ENCODE assay signal across 8 cellular contexts in the genomic region with DNA sequence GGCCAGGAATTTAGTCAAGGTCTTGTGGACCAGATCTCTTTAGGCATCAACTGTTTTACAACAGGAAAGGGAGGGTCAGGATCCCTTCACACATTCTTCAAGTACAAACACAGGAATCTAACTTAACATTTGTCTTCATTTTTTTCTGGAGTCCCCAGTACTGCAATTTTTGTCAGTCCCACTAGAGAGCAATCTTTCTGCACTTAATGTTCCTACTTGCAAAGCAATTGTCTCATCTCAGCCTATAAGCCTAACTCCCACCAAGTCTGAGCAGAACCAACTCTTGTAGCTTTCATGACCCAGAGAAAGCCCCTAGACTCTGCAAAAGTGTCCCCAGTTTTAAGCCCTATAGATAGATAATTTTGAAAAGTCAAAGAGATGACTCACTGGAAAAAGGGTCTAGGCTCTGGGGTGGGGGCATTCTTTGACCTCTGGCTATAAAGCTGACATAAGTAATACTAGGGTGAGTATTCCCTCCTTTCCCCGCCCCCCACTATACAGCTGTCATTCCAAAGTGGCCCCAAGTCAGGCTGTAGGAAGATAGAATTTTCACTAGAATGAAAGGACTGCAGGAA. TPM values are rescaled to one million over a fixed set of nuclear protein-coding genes. Genes with fewer than 3 reads are reported as not detected.
A peak's percentile ranks its signal among the peaks of the same experiment; 100 is the strongest.
DNase-seq lines count a peak whose midpoint lies in the region; ATAC-seq and TF ChIP-seq lines count a peak whose summit lies in the region.

No MANE protein-coding gene starts in this region.

- H3K27ac ChIP-seq in liver (ENCODE audit: low read depth in 1 of 2, low read length in 2 of 2) = no peak overlapping the region

- no peak overlapping the region for H3K9ac ChIP-seq in liver (ENCODE audit: low read depth in 1 of 2, low read length in 2 of 2)

- peaks cover 10% of the 10 kb centered on the region for H3K27me3 Mint-ChIP-seq in brain

- DNase-seq in DMS153 treated with DMSO at 0.1 percent for 48 hours (lab: John Stamatoyannopoulos, UW; ENCODE audit: unreplicated experiment) (peak; percentile 42), HPDE6-E6E7 (ENCODE audit: extremely low spot score) (peak; percentile 48), NOMO-1 treated with dmso at 0.1 percent for 144 hours (lab: John Stamatoyannopoulos, UW; ENCODE audit: unreplicated experiment) (peak; percentile 32), OCI-M2 (lab: John Stamatoyannopoulos, UW; ENCODE audit: unreplicated experiment) (no peak)

- H3K4me3 Mint-ChIP-seq in brain = peak overlapping the region; percentile 43 to 91 (median 73)

- no peaks in the 10 kb centered on the region for H3K27me3 ChIP-seq in liver (ENCODE audit: control insufficient read depth in 4 of 4, insufficient read depth in 4 of 4, low read length in 3 of 4)

- peak overlapping the region in 4 of 5 experiments; percentile 48 to 79 (median 68) for H3K27ac Mint-ChIP-seq in brain

- TF ChIP-seq RAD21 in liver (IDR thresholded peaks at IDR 0.05) = peak; percentile 85 to 88

- peaks cover 0 to 2% (median 0%) of the 10 kb centered on the region in 5 experiments for H3K9me3 Mint-ChIP-seq in brain

- TF ChIP-seq CTCF in brain (conservative IDR thresholded peaks at IDR 0.05) (peak; percentile 77 to 78), liver (IDR thresholded peaks at IDR 0.05; ENCODE audit: low read depth, low read length, missing input control) (peak; percentile 71)

- no peak overlapping the region for H3K4me3 ChIP-seq in liver (ENCODE audit: low read depth in 1 of 3, low read length in 3 of 3)

- H3K4me1 Mint-ChIP-seq in brain = peaks cover 66% of the 10 kb centered on the region

- H3K9me3 ChIP-seq in liver (ENCODE audit: control insufficient read depth in 4 of 4, low read length in 3 of 4) = no peaks in the 10 kb centered on the region

- 36% methylated on average over 1 of the region's 1 CpG for WGBS in liver

- ATAC-seq in HG03045 (IDR thresholded peaks at IDR 0.05; ENCODE audit: unreplicated experiment) (no peak), HG02973 (IDR thresholded peaks at IDR 0.05; ENCODE audit: unreplicated experiment) (no peak)

- peaks cover 0 to 28% (median 18%) of the 10 kb centered on the region in 4 donors for H3K4me1 ChIP-seq in liver (ENCODE audit: control insufficient read depth in 4 of 4, insufficient read depth in 4 of 4, low read length in 3 of 4)

- H3K36me3 Mint-ChIP-seq in brain = peaks cover 13% of the 10 kb centered on the region

- H3K36me3 ChIP-seq in liver (ENCODE audit: control insufficient read depth in 4 of 4, insufficient read depth in 3 of 4, low read depth in 1 of 4, low read length in 3 of 4) = peaks cover 0 to 11% (median 4%) of the 10 kb centered on the region in 4 donors

TF ChIP-seq in liver, 16 proteins besides CTCF, POLR2A, EP300 and RAD21:
- TF ChIP-seq JUND (IDR thresholded peaks at IDR 0.05) (no peak), ZBTB33 (IDR thresholded peaks at IDR 0.05) (no peak), HNF4A (conservative IDR thresholded peaks at IDR 0.05) (no peak), RXRA (IDR thresholded peaks at IDR 0.05) (no peak), EGR1 (IDR thresholded peaks at IDR 0.05; ENCODE audit: low read depth in 2 of 2) (no peak), TAF1 (conservative IDR thresholded peaks at IDR 0.05) (no peak), FOXA2 (IDR thresholded peaks at IDR 0.05) (no peak)
- TF ChIP-seq, protein P1, sequence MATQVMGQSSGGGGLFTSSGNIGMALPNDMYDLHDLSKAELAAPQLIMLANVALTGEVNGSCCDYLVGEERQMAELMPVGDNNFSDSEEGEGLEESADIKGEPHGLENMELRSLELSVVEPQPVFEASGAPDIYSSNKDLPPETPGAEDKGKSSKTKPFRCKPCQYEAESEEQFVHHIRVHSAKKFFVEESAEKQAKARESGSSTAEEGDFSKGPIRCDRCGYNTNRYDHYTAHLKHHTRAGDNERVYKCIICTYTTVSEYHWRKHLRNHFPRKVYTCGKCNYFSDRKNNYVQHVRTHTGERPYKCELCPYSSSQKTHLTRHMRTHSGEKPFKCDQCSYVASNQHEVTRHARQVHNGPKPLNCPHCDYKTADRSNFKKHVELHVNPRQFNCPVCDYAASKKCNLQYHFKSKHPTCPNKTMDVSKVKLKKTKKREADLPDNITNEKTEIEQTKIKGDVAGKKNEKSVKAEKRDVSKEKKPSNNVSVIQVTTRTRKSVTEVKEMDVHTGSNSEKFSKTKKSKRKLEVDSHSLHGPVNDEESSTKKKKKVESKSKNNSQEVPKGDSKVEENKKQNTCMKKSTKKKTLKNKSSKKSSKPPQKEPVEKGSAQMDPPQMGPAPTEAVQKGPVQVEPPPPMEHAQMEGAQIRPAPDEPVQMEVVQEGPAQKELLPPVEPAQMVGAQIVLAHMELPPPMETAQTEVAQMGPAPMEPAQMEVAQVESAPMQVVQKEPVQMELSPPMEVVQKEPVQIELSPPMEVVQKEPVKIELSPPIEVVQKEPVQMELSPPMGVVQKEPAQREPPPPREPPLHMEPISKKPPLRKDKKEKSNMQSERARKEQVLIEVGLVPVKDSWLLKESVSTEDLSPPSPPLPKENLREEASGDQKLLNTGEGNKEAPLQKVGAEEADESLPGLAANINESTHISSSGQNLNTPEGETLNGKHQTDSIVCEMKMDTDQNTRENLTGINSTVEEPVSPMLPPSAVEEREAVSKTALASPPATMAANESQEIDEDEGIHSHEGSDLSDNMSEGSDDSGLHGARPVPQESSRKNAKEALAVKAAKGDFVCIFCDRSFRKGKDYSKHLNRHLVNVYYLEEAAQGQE (IDR thresholded peaks at IDR 0.05) = no peak

RNA-seq across cellular contexts. Expression of gene ZBTB39, which starts 1.9 kb away (rescaled TPM):
- polyA plus RNA-seq in brain (ENCODE audit: insufficient read depth, low read depth, low replicate concordance) (2.9 TPM), liver (1 to 10 TPM; 1.8 to 2.5 TPM)
- total RNA-seq in liver = 1 to 10 TPM; 3.6 to 9.9 TPM

RNA-seq across cellular contexts. Expression of gene TAC3, which starts 8.1 kb away (rescaled TPM):
- 4.5 TPM for polyA plus RNA-seq in brain (ENCODE audit: insufficient read depth, low read depth, low replicate concordance)
- not detected for total RNA-seq in liver
- polyA plus RNA-seq in liver = not detected

RNA-seq across cellular contexts. Expression of gene MYO1A, which starts 41.7 kb away (rescaled TPM):
- polyA plus RNA-seq in brain (ENCODE audit: insufficient read depth, low read depth, low replicate concordance) (not detected), liver (under 1 TPM in 1 of 2 donors, not detected in 1; 0.03 TPM)
- under 1 TPM; 0.08 to 0.28 TPM for total RNA-seq in liver

RNA-seq across cellular contexts. Expression of gene RDH16, which starts 50.8 kb away (rescaled TPM):
- polyA plus RNA-seq in brain (ENCODE audit: insufficient read depth, low read depth, low replicate concordance) (0.17 TPM), liver (100 to 1,000 TPM; 187 to 251 TPM)
- 100 to 1,000 TPM in 1 of 2 donors, 10 to 100 TPM in 1; 12.9 to 382 TPM for total RNA-seq in liver
